Comparison of ENCODE assay signal across 13 cellular contexts in the genomic region with DNA sequence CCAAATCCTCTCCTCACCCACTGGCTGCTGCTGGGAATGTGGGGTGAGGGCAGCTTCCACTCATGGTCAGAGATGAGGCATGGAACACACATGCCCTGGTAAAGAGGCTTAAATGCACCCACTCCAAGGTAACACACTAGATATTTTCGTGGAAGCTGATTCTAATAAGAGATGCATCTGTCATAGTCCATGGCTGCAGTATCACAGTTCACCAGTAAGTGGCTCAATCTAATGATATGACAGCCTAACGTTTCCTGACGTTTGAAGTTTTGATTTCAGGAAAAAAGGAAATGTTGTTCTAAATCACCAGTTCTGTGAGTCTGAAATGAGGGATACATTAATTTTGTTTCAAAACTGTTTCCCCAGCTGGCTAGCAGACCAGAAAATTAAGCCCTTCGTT. TPM values are rescaled to one million over a fixed set of nuclear protein-coding genes. Genes with fewer than 3 reads are reported as not detected.
A peak's percentile ranks its signal among the peaks of the same experiment; 100 is the strongest.
DNase-seq lines count a peak whose midpoint lies in the region; ATAC-seq and TF ChIP-seq lines count a peak whose summit lies in the region.
"Had no signal": no experiment of that assay in that cellular context is flagged by ENCODE, and none has a peak within 500 bp of the region (broad histone marks: within the 10 kb centered on the region; RNA-seq: fewer than 3 reads in every experiment).

No MANE protein-coding gene starts in this region.

- H3K4me2 ChIP-seq in mammary epithelial cell (ENCODE audit: insufficient read depth, low read depth, low read length) (no peak overlapping the region), OCI-LY3 (ENCODE audit: low read length) (no peak overlapping the region)

- H2AFZ ChIP-seq in mammary epithelial cell (ENCODE audit: low read depth, low read length) (peak overlapping the region; percentile 10), OCI-LY3 (ENCODE audit: low read depth, low read length) (no peak overlapping the region)

- H3K9ac ChIP-seq in mammary epithelial cell (ENCODE audit: insufficient read depth, low read length) (no peak overlapping the region), OCI-LY3 (ENCODE audit: low read length) (no peak overlapping the region)

- peaks cover 8% of the 10 kb centered on the region for H3K4me1 Mint-ChIP-seq in progenitor cell of endocrine pancreas (ENCODE audit: low read depth)

- H3K79me2 ChIP-seq in mammary epithelial cell (ENCODE audit: insufficient read depth, low read length) (no peaks in the 10 kb centered on the region), OCI-LY3 (ENCODE audit: low read length) (no peaks in the 10 kb centered on the region)

- H3K9me3 ChIP-seq in mammary epithelial cell (replicated peaks; ENCODE audit: insufficient read depth, low read length) (no peaks in the 10 kb centered on the region), breast epithelium (no peaks in the 10 kb centered on the region), OCI-LY3 (ENCODE audit: insufficient read depth, low read length) (0 out of 2 replicates have a peak, but pooled peaks cover 5% of the 10 kb centered on the region)

- DNase-seq in mammary epithelial cell = no peak
- no peak for DNase-seq in breast epithelium (ENCODE audit: low spot score in 2 of 2)
- DNase-seq in epithelial cell of esophagus (ENCODE audit: low read depth) = peak; percentile 17
- no peak for DNase-seq in progenitor cell of endocrine pancreas (ENCODE audit: low spot score, unreplicated experiment)
- DNase-seq: amygdala; GOT3; naive thymus-derived CD4-positive, alpha-beta T cell; NCI-H1930; upper lobe of left lung had no signal

- H3K4me3 Mint-ChIP-seq in progenitor cell of endocrine pancreas (ENCODE audit: low read depth) = no peak overlapping the region
- H3K4me3 Mint-ChIP-seq: naive thymus-derived CD4-positive, alpha-beta T cell had no signal

- intact Hi-C loops in mammary epithelial cell (cut with micrococcal nuclease) = no loop called here
- intact Hi-C loops in breast epithelium (cut with DNase I; ENCODE audit: low total_unique reads) = no loop called here

- ATAC-seq in GM18511 (IDR thresholded peaks at IDR 0.05; ENCODE audit: unreplicated experiment) (no peak), HG03159 (IDR thresholded peaks at IDR 0.05; ENCODE audit: unreplicated experiment) (no peak), GM21825 (IDR thresholded peaks at IDR 0.05; ENCODE audit: unreplicated experiment) (no peak)
- ATAC-seq: naive thymus-derived CD4-positive, alpha-beta T cell had no signal

- in situ Hi-C loops in mammary epithelial cell (cut with MboI; ENCODE audit: low sequenced_read_pairs in 2 of 2) = no loop called here

- peaks cover 3% of the 10 kb centered on the region for H3K9me3 Mint-ChIP-seq in progenitor cell of endocrine pancreas (ENCODE audit: low read depth)

- 39% methylated on average over 4 of the region's 4 CpGs for WGBS in mammary epithelial cell (ENCODE audit: low coverage, missing lambda C conversion rate)

- H3K36me3 ChIP-seq in mammary epithelial cell (ENCODE audit: insufficient read depth, low read length) (no peaks in the 10 kb centered on the region), breast epithelium (no peaks in the 10 kb centered on the region), OCI-LY3 (replicated peaks; ENCODE audit: low read depth, low read length) (peaks cover 31% of the 10 kb centered on the region)
- H3K36me3 ChIP-seq: upper lobe of left lung had no signal

- peaks cover 1% of the 10 kb centered on the region for H3K36me3 Mint-ChIP-seq in progenitor cell of endocrine pancreas (ENCODE audit: insufficient read depth)

- H3K27ac ChIP-seq in mammary epithelial cell (ENCODE audit: insufficient read depth, low read depth, low read length) = no peak overlapping the region
- H3K27ac ChIP-seq in breast epithelium = no peak overlapping the region
- H3K27ac ChIP-seq in OCI-LY3 (ENCODE audit: low read length) = no peak overlapping the region
- H3K27ac ChIP-seq: upper lobe of left lung had no signal

- H3K27ac Mint-ChIP-seq in progenitor cell of endocrine pancreas = no peak overlapping the region
- H3K27ac Mint-ChIP-seq: naive thymus-derived CD4-positive, alpha-beta T cell had no signal

- TF ChIP-seq CTCF in mammary epithelial cell (conservative IDR thresholded peaks at IDR 0.05 in 1 of 2, IDR thresholded peaks at IDR 0.05 in 1 of 2; ENCODE audit: extremely low read depth in 1 of 2, insufficient read depth in 1 of 2, low read depth in 1 of 2, low read length in 2 of 2) (peak; percentile 29 to 33), breast epithelium (IDR thresholded peaks at IDR 0.05) (no peak), OCI-LY3 (IDR thresholded peaks at IDR 0.05; ENCODE audit: low read depth, low read length) (peak; percentile 17; the same call in 1 of the 2 replicates), epithelial cell of esophagus (IDR thresholded peaks at IDR 0.05; ENCODE audit: insufficient read depth, low read depth, low read length, missing control alignments) (peak; percentile 26), progenitor cell of endocrine pancreas (IDR thresholded peaks at IDR 0.05; ENCODE audit: unreplicated experiment) (peak; percentile 17)

- no peaks in the 10 kb centered on the region for H3K27me3 ChIP-seq in mammary epithelial cell (ENCODE audit: insufficient read depth, low read length)
- no peaks in the 10 kb centered on the region for H3K27me3 ChIP-seq in breast epithelium
- no peaks in the 10 kb centered on the region for H3K27me3 ChIP-seq in OCI-LY3 (ENCODE audit: low read depth, low read length)
- H3K27me3 ChIP-seq: upper lobe of left lung had no signal

- no peaks in the 10 kb centered on the region for H3K27me3 Mint-ChIP-seq in progenitor cell of endocrine pancreas
- H3K27me3 Mint-ChIP-seq: naive thymus-derived CD4-positive, alpha-beta T cell had no signal

- dilution Hi-C loops in mammary epithelial cell (cut with HindIII; ENCODE audit: low sequenced_read_pairs) = no loop called here

- CTCF ChIA-PET in mammary epithelial cell (lab: Charles Lee; ENCODE audit: low non-redundant PET) = no interaction called here

- H4K20me1 ChIP-seq in mammary epithelial cell (ENCODE audit: insufficient read depth, low read length) (no peaks in the 10 kb centered on the region), OCI-LY3 (ENCODE audit: insufficient read depth, low read length) (no peaks in the 10 kb centered on the region)

- BruUV-seq in mammary epithelial cell (replicated peaks; lab: Mats Ljungman, UMichigan) = no TSS peak

- no peak overlapping the region for H3K4me3 ChIP-seq in mammary epithelial cell (replicated peaks in 1 of 3; ENCODE audit: insufficient read depth in 1 of 3, low read depth in 2 of 3, low read length in 3 of 3)
- no peak overlapping the region for H3K4me3 ChIP-seq in breast epithelium
- H3K4me3 ChIP-seq in OCI-LY3 (ENCODE audit: low read length) = no peak overlapping the region
- no peak overlapping the region for H3K4me3 ChIP-seq in epithelial cell of esophagus (ENCODE audit: low read length)
- H3K4me3 ChIP-seq: upper lobe of left lung had no signal

- H3K4me1 ChIP-seq in mammary epithelial cell (ENCODE audit: insufficient read depth, low read length) (peaks cover 8% of the 10 kb centered on the region), breast epithelium (no peaks in the 10 kb centered on the region), OCI-LY3 (ENCODE audit: low read length) (0 out of 2 replicates have a peak, but pooled peaks cover 4% of the 10 kb centered on the region)

- TF ChIP-seq POLR2A in breast epithelium (IDR thresholded peaks at IDR 0.05) = no peak

RNA-seq across cellular contexts. Expression of a gene that starts 38.2 kb away (rescaled TPM):
- not detected for total RNA-seq in mammary epithelial cell
- 0.01 TPM for polyA plus RNA-seq in mammary epithelial cell
- polyA minus RNA-seq in mammary epithelial cell = not detected
- not detected for total RNA-seq in breast epithelium
- 0.19 TPM in 1 of 2 replicates, not detected in the other for total RNA-seq in progenitor cell of endocrine pancreas
- polyA plus RNA-seq: naive thymus-derived CD4-positive, alpha-beta T cell had no signal

RNA-seq across cellular contexts. Expression of a gene that starts 57.1 kb away (rescaled TPM):
- total RNA-seq in mammary epithelial cell (10 to 100 TPM; 72.2 to 72.9 TPM), breast epithelium (100 to 1,000 TPM in 1 of 3 donors, 10 to 100 TPM in 2; 70.2 to 101 (median 89.1) TPM), progenitor cell of endocrine pancreas (140 and 143 TPM in 2 replicates)
- polyA plus RNA-seq in mammary epithelial cell = 34.0 TPM
- 29.6 TPM for polyA minus RNA-seq in mammary epithelial cell

Comparison
In these comparisons a context has a peak if more than half of its experiments do, and no peak if none do; other contexts are left out.
1. CTCF ChIP-seq: peak in mammary epithelial cell (2 of 2), OCI-LY3 (single experiment), epithelial cell of esophagus (single experiment) and progenitor cell of endocrine pancreas (single experiment); none in breast epithelium (0 of 3).